27 cellular contexts compared by ENCODE assay signal in the genomic region with DNA sequence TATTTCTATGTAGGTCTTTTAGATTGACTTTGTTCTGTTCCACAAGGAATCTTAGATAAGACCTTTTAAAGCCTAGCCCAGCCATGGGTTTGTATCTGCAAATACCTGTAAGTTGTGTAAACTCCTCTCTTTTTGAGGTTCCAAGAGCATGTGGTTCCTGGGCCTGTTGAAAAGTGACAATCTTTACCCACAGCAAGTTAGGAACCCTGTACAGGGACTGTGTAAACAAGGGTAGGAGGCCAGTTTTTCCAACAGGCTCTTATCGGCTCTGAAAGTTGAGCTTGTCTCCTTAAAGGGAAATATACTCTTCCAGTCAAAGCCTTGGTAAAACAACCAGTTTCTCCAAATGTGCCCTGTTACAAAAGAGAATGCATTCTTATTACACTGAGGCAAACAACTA. TPM values are rescaled to one million over a fixed set of nuclear protein-coding genes. Genes with fewer than 3 reads are reported as not detected.
"Had no signal": no experiment of that assay in that cellular context is flagged by ENCODE, and none has a peak within 500 bp of the region (broad histone marks: within the 10 kb centered on the region; RNA-seq: fewer than 3 reads in every experiment).

No MANE protein-coding gene starts in this region.

- H3K9me3 ChIP-seq: left ventricle myocardium inferior, testis had no signal

- DNase-seq: activated CD4-positive, alpha-beta T cell treated with anti-CD3 and anti-CD28 coated beads for 36 hours; activated CD4-positive, alpha-beta T cell treated with anti-CD3 and anti-CD28 coated beads, Interleukin-2, amount 50 U/mL, for 4 hours; activated CD4-positive, CD25-positive, alpha-beta regulatory T cell; activated CD8-positive, alpha-beta memory T cell treated with anti-CD3 and anti-CD28 coated beads, Interleukin-2, amount 50 U/mL, for 48 hours; activated gamma-delta T cell treated with Interleukin-2 at 50 U/mL for 16 hours; activated naive CD4-positive, alpha-beta T cell treated with anti-CD3 and anti-CD28 coated beads, Interleukin-2, amount 50 U/mL, for 16 hours; activated T-cell treated with anti-CD3 and anti-CD28 coated beads, Interleukin-2, amount 50 U/mL, for 24 hours; amniotic stem cell; endodermal cell; foreskin keratinocyte; heart left ventricle; kidney glomerular epithelial cell; left ventricle myocardium inferior; midbrain; naive thymus-derived CD4-positive, alpha-beta T cell; occipital lobe; right cardiac atrium; stimulated activated CD4-positive, alpha-beta T cell treated with anti-CD3 and anti-CD28 coated beads, Interleukin-2, amount 100 ng/mL, for 48 hours; stimulated activated naive CD4-positive, alpha-beta T cell treated with Interleukin-2 at 50 U/mL for 16 hours; T-helper 1 cell; testis; trophoblast cell had no signal

- H3K36me3 ChIP-seq: heart left ventricle, left ventricle myocardium inferior had no signal

- H3K27ac ChIP-seq: foreskin keratinocyte, heart left ventricle, left ventricle myocardium inferior, testis had no signal

- H3K4me3 Mint-ChIP-seq: activated CD4-positive, alpha-beta T cell treated with anti-CD3 and anti-CD28 coated beads for 36 hours; activated T-cell treated with anti-CD3 and anti-CD28 coated beads, Interleukin-2, amount 50 U/mL, for 24 hours; central memory CD8-positive, alpha-beta T cell; dendritic cell treated with granulocyte-macrophage colony-stimulating factor and Interleukin-4, amounts not matched to agents 40 ng/mL and 50 ng/mL, for 4 days; endodermal cell; naive thymus-derived CD4-positive, alpha-beta T cell; neural crest cell; T-helper 2 cell treated with Interferon-gamma antibody and Interleukin-4, amounts not matched to agents 5 μg/mL and 100 μg/mL, for 36 hours had no signal

- H3K4me3 ChIP-seq: heart left ventricle, left ventricle myocardium inferior, testis had no signal

- ATAC-seq: activated CD4-positive, alpha-beta T cell treated with anti-CD3 and anti-CD28 coated beads for 36 hours; esophagus mucosa; foreskin keratinocyte; heart left ventricle; naive thymus-derived CD4-positive, alpha-beta T cell; right cardiac atrium had no signal

- H3K27me3 Mint-ChIP-seq: activated CD4-positive, alpha-beta T cell treated with anti-CD3 and anti-CD28 coated beads for 36 hours; activated T-cell treated with anti-CD3 and anti-CD28 coated beads, Interleukin-2, amount 50 U/mL, for 24 hours; central memory CD8-positive, alpha-beta T cell; dendritic cell treated with granulocyte-macrophage colony-stimulating factor and Interleukin-4, amounts not matched to agents 40 ng/mL and 50 ng/mL, for 4 days; naive thymus-derived CD4-positive, alpha-beta T cell had no signal

- H3K36me3 Mint-ChIP-seq: naive thymus-derived CD4-positive, alpha-beta T cell had no signal

- H3K27me3 ChIP-seq: foreskin keratinocyte, heart left ventricle, testis had no signal

- H3K4me1 ChIP-seq: foreskin keratinocyte, left ventricle myocardium inferior had no signal

- H3K27ac Mint-ChIP-seq: activated CD4-positive, alpha-beta T cell treated with anti-CD3 and anti-CD28 coated beads for 36 hours; activated T-cell treated with anti-CD3 and anti-CD28 coated beads, Interleukin-2, amount 50 U/mL, for 24 hours; dendritic cell treated with granulocyte-macrophage colony-stimulating factor and Interleukin-4, amounts not matched to agents 40 ng/mL and 50 ng/mL, for 4 days; endodermal cell; naive thymus-derived CD4-positive, alpha-beta T cell; T-helper 2 cell treated with Interferon-gamma antibody and Interleukin-4, amounts not matched to agents 5 μg/mL and 100 μg/mL, for 36 hours had no signal

- H3K4me1 Mint-ChIP-seq: activated CD4-positive, alpha-beta T cell treated with anti-CD3 and anti-CD28 coated beads for 36 hours; central memory CD8-positive, alpha-beta T cell; naive thymus-derived CD4-positive, alpha-beta T cell had no signal

RNA-seq across cellular contexts. Expression of a gene that starts 15.3 kb away (rescaled TPM):
- total RNA-seq: activated CD4-positive, alpha-beta T cell treated with anti-CD3 and anti-CD28 coated beads for 36 hours; foreskin keratinocyte; naive thymus-derived CD4-positive, alpha-beta T cell had no signal
- polyA plus RNA-seq: foreskin keratinocyte; naive thymus-derived CD4-positive, alpha-beta T cell had no signal
